In the genomic region with DNA sequence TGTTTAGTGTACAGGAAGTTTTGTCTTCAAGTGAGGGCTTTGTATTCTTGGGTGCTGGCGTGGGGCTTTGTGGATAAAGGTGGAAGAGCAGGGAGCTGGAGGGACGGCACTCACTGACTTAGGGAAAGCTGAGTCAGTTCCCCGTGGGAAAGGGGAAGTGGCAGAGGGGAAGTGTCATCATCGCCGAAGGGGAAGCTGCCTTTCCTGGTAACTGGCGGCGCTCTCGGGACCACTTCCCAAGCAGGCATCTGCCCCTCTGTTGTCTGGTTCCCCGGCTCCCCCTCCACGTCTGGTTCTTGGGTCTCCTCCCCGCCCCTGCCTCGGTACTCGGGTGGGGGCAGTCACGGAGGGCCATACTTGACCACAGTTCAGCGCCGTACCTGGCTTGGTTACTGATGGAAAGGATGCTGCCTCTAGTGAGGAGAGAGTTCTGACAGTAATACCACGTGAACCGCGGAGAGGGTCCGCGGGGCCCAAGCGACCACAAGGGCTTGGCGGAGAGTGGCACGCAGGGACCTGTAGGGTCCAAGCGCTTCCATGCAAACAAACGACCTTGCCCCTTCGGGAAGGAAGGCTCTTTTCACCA, we compare ENCODE assay signal across 8 cellular contexts. TPM values are rescaled to one million over a fixed set of nuclear protein-coding genes. Genes with fewer than 3 reads are reported as not detected.
DNase-seq lines count a peak whose midpoint lies in the region; ATAC-seq and TF ChIP-seq lines count a peak whose summit lies in the region.

No MANE protein-coding gene starts in this region.

- H3K4me1 Mint-ChIP-seq in CD4-positive, alpha-beta memory T cell, result peaks cover 30 to 63% (median 47%) of the 10 kb centered on the region in 4 donors

- H3K36me3 Mint-ChIP-seq in CD4-positive, alpha-beta memory T cell, result peaks cover 0 to 57% of the 10 kb centered on the region in 2 donors

- peak overlapping the region; percentile 92 to 99 (median 97) for H3K4me3 Mint-ChIP-seq in CD4-positive, alpha-beta memory T cell

- peak in 1 of 5 donors; percentile 81 for DNase-seq in CD4-positive, alpha-beta memory T cell
- peak; percentile 48 for DNase-seq in H4 (ENCODE audit: low spot score)
- peak; percentile 69 to 87 (median 76) for DNase-seq in Peyer's patch
- DNase-seq in body of pancreas, result peak; percentile 68 to 87 (median 71)
- peak; percentile 92 for DNase-seq in sigmoid colon

- TF ChIP-seq POLR2A in Peyer's patch (IDR thresholded peaks at IDR 0.05), result peak in 1 of 2 donors; percentile 19
- TF ChIP-seq POLR2A in body of pancreas (IDR thresholded peaks at IDR 0.05), result no peak
- peak in 1 of 2 donors; percentile 38 for TF ChIP-seq POLR2A in sigmoid colon (IDR thresholded peaks at IDR 0.05)

- peaks cover 0 to 3% of the 10 kb centered on the region in 2 donors for H3K27me3 Mint-ChIP-seq in CD4-positive, alpha-beta memory T cell

- TF ChIP-seq CTCF in Peyer's patch (IDR thresholded peaks at IDR 0.05) (no peak), body of pancreas (IDR thresholded peaks at IDR 0.05) (no peak), sigmoid colon (IDR thresholded peaks at IDR 0.05) (no peak)

- peak overlapping the region; percentile 99 for H3K27ac ChIP-seq in CD4-positive, alpha-beta memory T cell (ENCODE audit: low read depth, low read length)
- H3K27ac ChIP-seq in Peyer's patch, result peak overlapping the region; percentile 97 to 100 (median 97)
- H3K27ac ChIP-seq in body of pancreas, result peak overlapping the region; percentile 95 to 100 (median 98)
- peak overlapping the region; percentile 96 to 100 (median 98) for H3K27ac ChIP-seq in sigmoid colon

- H3K4me3 ChIP-seq in CD4-positive, alpha-beta memory T cell (ENCODE audit: low read length in 2 of 2), result peak overlapping the region; percentile 86 to 92
- H3K4me3 ChIP-seq in Peyer's patch, result peak overlapping the region; percentile 72 to 80 (median 79)
- peak overlapping the region; percentile 46 to 88 for H3K4me3 ChIP-seq in body of pancreas
- peak overlapping the region; percentile 52 for H3K4me3 ChIP-seq in iPS-15b (ENCODE audit: low read depth, low read length)
- H3K4me3 ChIP-seq in sigmoid colon, result peak overlapping the region; percentile 61 to 85 (median 73)

- no peak overlapping the region for H3K9ac ChIP-seq in iPS-15b (ENCODE audit: low read depth, low read length)

- no peaks in the 10 kb centered on the region for H3K27me3 ChIP-seq in CD4-positive, alpha-beta memory T cell (ENCODE audit: insufficient read depth, low read length)
- no peaks in the 10 kb centered on the region for H3K27me3 ChIP-seq in Peyer's patch
- H3K27me3 ChIP-seq in body of pancreas, result no peaks in the 10 kb centered on the region
- H3K27me3 ChIP-seq in iPS-15b (ENCODE audit: control insufficient read depth, insufficient read depth, low read length), result peaks cover 40% of the 10 kb centered on the region
- no peaks in the 10 kb centered on the region for H3K27me3 ChIP-seq in sigmoid colon

- peak in 2 of 4 donors; percentile 9 to 49 for TF ChIP-seq EP300 in sigmoid colon (IDR thresholded peaks at IDR 0.05)

- no peaks in the 10 kb centered on the region for H3K9me3 ChIP-seq in CD4-positive, alpha-beta memory T cell (ENCODE audit: control insufficient read depth in 1 of 2, low read length in 2 of 2)
- H3K9me3 ChIP-seq in Peyer's patch, result no peaks in the 10 kb centered on the region
- H3K9me3 ChIP-seq in body of pancreas, result no peaks in the 10 kb centered on the region
- no peaks in the 10 kb centered on the region for H3K9me3 ChIP-seq in iPS-15b (ENCODE audit: control insufficient read depth, insufficient read depth, low read length)
- no peaks in the 10 kb centered on the region for H3K9me3 ChIP-seq in sigmoid colon

- H3K36me3 ChIP-seq in CD4-positive, alpha-beta memory T cell (ENCODE audit: insufficient read depth, low read length), result peaks cover 4% of the 10 kb centered on the region
- H3K36me3 ChIP-seq in Peyer's patch (peaks cover 0 to 36% (median 0%) of the 10 kb centered on the region in 3 donors), body of pancreas (replicated peaks in 1 of 2; ENCODE audit: insufficient read depth in 1 of 2, low read depth in 2 of 2) (peaks cover 0 to 13% of the 10 kb centered on the region in 2 donors), iPS-15b (ENCODE audit: control insufficient read depth, insufficient read depth, low read length) (peaks cover 3% of the 10 kb centered on the region), sigmoid colon (peaks cover 12 to 34% (median 26%) of the 10 kb centered on the region in 4 donors)

- peaks cover 0 to 1% (median 0%) of the 10 kb centered on the region in 8 donors for H3K9me3 Mint-ChIP-seq in CD4-positive, alpha-beta memory T cell

- CTCF ChIA-PET in CD4-positive, alpha-beta memory T cell (lab: Charles Lee; ENCODE audit: partially characterized antibody), result interaction anchor here (2.2 kb wide), 1 partner anchor 9 kb away, joined by 13 read pairs; a partner anchor contains a TSS

- peaks cover 42% of the 10 kb centered on the region for H3K4me1 ChIP-seq in CD4-positive, alpha-beta memory T cell (ENCODE audit: insufficient read depth, low read length)
- H3K4me1 ChIP-seq in Peyer's patch (peaks cover 0 to 48% (median 17%) of the 10 kb centered on the region in 4 donors), body of pancreas (peaks cover 51% of the 10 kb centered on the region), iPS-15b (ENCODE audit: control insufficient read depth, insufficient read depth, low read length) (peaks cover 9% of the 10 kb centered on the region), sigmoid colon (peaks cover 0 to 73% (median 54%) of the 10 kb centered on the region in 4 donors)

- POLR2A ChIA-PET in CD4-positive, alpha-beta memory T cell (lab: Charles Lee; ENCODE audit: partially characterized antibody), result interaction anchor here (0.7 to 13.6 kb wide), 10 partner anchors 8 to 277 kb away, joined by 3 to 238 read pairs (median 5); a partner anchor contains a TSS

- WGBS in body of pancreas, 2 donors, result 0% methylated on average over 13 to 27 of the region's 27 CpGs
- 0% methylated on average over 27 of the region's 27 CpGs for WGBS in sigmoid colon, 2 donors

- ATAC-seq in body of pancreas, result peak; percentile 4
- ATAC-seq in HG03469 (IDR thresholded peaks at IDR 0.05; ENCODE audit: unreplicated experiment), result no peak
- no peak for ATAC-seq in GM19351 (IDR thresholded peaks at IDR 0.05; ENCODE audit: unreplicated experiment)

- intact Hi-C loops in CD4-positive, alpha-beta memory T cell (cut with micrococcal nuclease), result loop anchor here (1.0 to 10.0 kb wide), 7 partner anchors 8 to 608 kb away; a partner anchor contains a TSS
- intact Hi-C loops in body of pancreas (cut with DNase I) (no loop called here), sigmoid colon (cut with DNase I) (loop anchor here (1.0 to 5.0 kb wide), 3 partner anchors 9 to 601 kb away; a partner anchor contains a TSS)

- H3K27ac Mint-ChIP-seq in CD4-positive, alpha-beta memory T cell, result peak overlapping the region; percentile 99 to 100 (median 100)

RNA-seq across cellular contexts. Expression of a gene that starts 9.0 kb away (rescaled TPM):
- total RNA-seq in CD4-positive, alpha-beta memory T cell, result 100 to 1,000 TPM; 119 to 129 TPM
- polyA plus RNA-seq in CD4-positive, alpha-beta memory T cell, result 1 to 10 TPM in 1 of 2 donors, not detected in 1; 1.7 TPM
- 0.21 and 4.1 TPM in 2 replicates for total RNA-seq in H4 (2014; rRNA removed; shearing (Covaris generic))
- total RNA-seq in Peyer's patch (10 to 100 TPM; 32.1 to 45.6 (median 36.4) TPM), body of pancreas (10 to 100 TPM in 1 of 2 donors, 1 to 10 TPM in 1; 7.5 to 20.1 TPM), sigmoid colon (10 to 100 TPM in 1 of 4 donors, 1 to 10 TPM in 3; 6.1 to 11.6 (median 8.5) TPM)
- polyA plus RNA-seq in sigmoid colon, result 10 to 100 TPM in 1 of 3 donors, 1 to 10 TPM in 2; 5.5 to 19.4 (median 6.0) TPM

RNA-seq across cellular contexts. Expression of a gene that starts 11.8 kb away (rescaled TPM):
- 1 to 10 TPM; 6.2 to 7.9 TPM for total RNA-seq in CD4-positive, alpha-beta memory T cell
- polyA plus RNA-seq in CD4-positive, alpha-beta memory T cell, result not detected
- total RNA-seq in H4 (2014; rRNA removed; shearing (Covaris generic)), result not detected in 2 replicates
- 10 to 100 TPM in 3 of 4 donors, 1 to 10 TPM in 1; 3.4 to 29.7 (median 12.9) TPM for total RNA-seq in Peyer's patch
- 10 to 100 TPM in 1 of 2 donors, 1 to 10 TPM in 1; 6.0 to 16.2 TPM for total RNA-seq in body of pancreas
- 10 to 100 TPM in 3 of 4 donors, 1 to 10 TPM in 1; 6.8 to 19.9 (median 10.5) TPM for total RNA-seq in sigmoid colon
- polyA plus RNA-seq in sigmoid colon, result 10 to 100 TPM in 1 of 3 donors, 1 to 10 TPM in 2; 2.4 to 11.4 (median 9.0) TPM

RNA-seq across cellular contexts. Expression of a gene that starts 14.3 kb away (rescaled TPM):
- total RNA-seq in CD4-positive, alpha-beta memory T cell, result 10 to 100 TPM; 23.1 to 25.8 TPM
- polyA plus RNA-seq in CD4-positive, alpha-beta memory T cell, result 100 to 1,000 TPM; 139 to 149 TPM
- total RNA-seq in H4 (2014; rRNA removed; shearing (Covaris generic)), result 70.3 and 104 TPM in 2 replicates
- 10 to 100 TPM; 28.6 to 75.8 (median 47.8) TPM for total RNA-seq in Peyer's patch
- 10 to 100 TPM; 25.7 to 50.1 TPM for total RNA-seq in body of pancreas
- 100 to 1,000 TPM in 3 of 4 donors, 10 to 100 TPM in 1; 92.4 to 206 (median 106) TPM for total RNA-seq in sigmoid colon
- 100 to 1,000 TPM in 2 of 3 donors, 10 to 100 TPM in 1; 99.4 to 148 (median 138) TPM for polyA plus RNA-seq in sigmoid colon

RNA-seq across cellular contexts. Expression of a gene that starts 14.8 kb away (rescaled TPM):
- total RNA-seq in CD4-positive, alpha-beta memory T cell, result 10 to 100 TPM in 1 of 2 experiments, 1 to 10 TPM in 1; 8.7 to 11.4 TPM
- polyA plus RNA-seq in CD4-positive, alpha-beta memory T cell, result 1 to 10 TPM; 5.1 to 5.2 TPM
- total RNA-seq in H4 (2014; rRNA removed; shearing (Covaris generic)), result 4.0 and 7.5 TPM in 2 replicates
- total RNA-seq in Peyer's patch (1 to 10 TPM; 3.3 to 5.1 (median 4.2) TPM), body of pancreas (10 to 100 TPM in 1 of 2 donors, 1 to 10 TPM in 1; 5.7 to 16.5 TPM), sigmoid colon (10 to 100 TPM in 2 of 4 donors, 1 to 10 TPM in 2; 7.1 to 14.4 (median 10.7) TPM)
- 1 to 10 TPM; 4.2 to 8.6 (median 4.6) TPM for polyA plus RNA-seq in sigmoid colon

RNA-seq across cellular contexts. Expression of a gene that starts 45.5 kb away (rescaled TPM):
- 100 to 1,000 TPM; 274 to 287 TPM for total RNA-seq in CD4-positive, alpha-beta memory T cell
- polyA plus RNA-seq in CD4-positive, alpha-beta memory T cell, result 10 to 100 TPM in 1 of 2 donors, under 1 TPM in 1; 0.84 to 24.4 TPM
- 26.5 and 35.0 TPM in 2 replicates for total RNA-seq in H4 (2014; rRNA removed; shearing (Covaris generic))
- total RNA-seq in Peyer's patch (10 to 100 TPM; 36.1 to 99.9 (median 45.1) TPM), body of pancreas (10 to 100 TPM; 53.7 to 69.9 TPM), sigmoid colon (100 to 1,000 TPM in 3 of 4 donors, 10 to 100 TPM in 1; 97.2 to 147 (median 117) TPM)
- polyA plus RNA-seq in sigmoid colon, result 10 to 100 TPM; 33.8 to 88.9 (median 47.4) TPM
